20 cellular contexts compared by ENCODE assay signal in genomic region chr10:6844251-6844650, GRCh38.
A peak's percentile ranks its signal among the peaks of the same experiment; 100 is the strongest.
DNase-seq lines count a peak whose midpoint lies in the region; TF ChIP-seq lines count a peak whose summit lies in the region.
"Had no signal": no experiment of that assay in that cellular context is flagged by ENCODE, and none has a peak within 500 bp of the region (broad histone marks: within the 10 kb centered on the region; RNA-seq: fewer than 3 reads in every experiment).

No MANE protein-coding gene starts in this region.

- no peak for TF ChIP-seq CTCF in Loucy (conservative IDR thresholded peaks at IDR 0.05; ENCODE audit: low read length)
- TF ChIP-seq CTCF in dorsolateral prefrontal cortex (IDR thresholded peaks at IDR 0.05 in 54 of 56, conservative IDR thresholded peaks at IDR 0.05 in 2 of 56; ENCODE audit: low read depth in 1 of 56, partially characterized antibody in 56 of 56) = no peak

- H3F3A ChIP-seq in Loucy (ENCODE audit: low read depth) = no peaks in the 10 kb centered on the region

- H3K79me2 ChIP-seq in Loucy (ENCODE audit: insufficient read depth, low read length) = no peaks in the 10 kb centered on the region

- H3K4me3 ChIP-seq in Loucy (ENCODE audit: low read length, poor library complexity, severe bottlenecking) = no peak overlapping the region
- no peak overlapping the region for H3K4me3 ChIP-seq in dorsolateral prefrontal cortex
- H3K4me3 ChIP-seq: A549, BLaER1, GM23248 had no signal

- H3K4me2 ChIP-seq in Loucy (ENCODE audit: low read depth, low read length, poor library complexity, severe bottlenecking) = no peak overlapping the region
- H3K4me2 ChIP-seq: A549, BLaER1 had no signal

- no peaks in the 10 kb centered on the region for H3K9me3 ChIP-seq in Loucy (ENCODE audit: insufficient read depth, low read depth, low read length)
- H3K9me3 ChIP-seq: A549 had no signal

- H3K9ac ChIP-seq in Loucy (ENCODE audit: low read depth, low read length, poor library complexity, severe bottlenecking) = no peak overlapping the region
- H3K9ac ChIP-seq: BLaER1, GM23248 had no signal

- H4K20me1 ChIP-seq in Loucy (ENCODE audit: insufficient read depth, low read length, poor library complexity, severe bottlenecking) = no peaks in the 10 kb centered on the region
- H4K20me1 ChIP-seq: BLaER1 had no signal

- H2AFZ ChIP-seq in Loucy (ENCODE audit: low read length) = peak overlapping the region; percentile 97
- H2AFZ ChIP-seq: GM23248 had no signal

- intact Hi-C loops in dorsolateral prefrontal cortex (cut with DNase I) = loop anchor here in 1 of 2 donors (5.0 to 10.0 kb wide), 4 partner anchors 57 to 421 kb away; no protein-coding TSS in a partner anchor

- H3K4me1 ChIP-seq in Loucy (ENCODE audit: insufficient read depth, low read length, poor library complexity, severe bottlenecking) = peaks cover 9% of the 10 kb centered on the region
- H3K4me1 ChIP-seq: A549, BLaER1 had no signal

- DNase-seq in AML-193 (lab: John Stamatoyannopoulos, UW) = peak; percentile 30 to 57
- peak; percentile 35 to 77 for DNase-seq in NOMO-1 (lab: John Stamatoyannopoulos, UW; ENCODE audit: unreplicated experiment in 2 of 2)
- DNase-seq in dorsolateral prefrontal cortex = no peak
- DNase-seq in cerebellar cortex (ENCODE audit: low spot score) = no peak
- DNase-seq in central memory CD4-positive, alpha-beta T cell = no peak
- DNase-seq in NCI-H345 treated with DMSO at 0.1 percent for 48 hours (lab: John Stamatoyannopoulos, UW; ENCODE audit: unreplicated experiment) = no peak
- DNase-seq: Calu3; CD8-positive, alpha-beta T cell; GF-D8; GM23248; HCEC 1CT; NCI-H1436 treated with DMSO at 0.1 percent for 48 hours; NCI-H2029 treated with DMSO at 0.1 percent for 48 hours; NCI-H2171; NCI-H446 treated with DMSO at 0.1 percent for 48 hours; NCI-H69; T-cell had no signal

- H3K36me3 ChIP-seq in Loucy (ENCODE audit: insufficient read depth, low read length) = no peaks in the 10 kb centered on the region
- H3K36me3 ChIP-seq: BLaER1 had no signal

- H3K27ac ChIP-seq in dorsolateral prefrontal cortex = peak overlapping the region in 31 of 59 donors; percentile 2 to 82 (median 58)
- H3K27ac ChIP-seq: A549, BLaER1, GM23248 had no signal

- H3K27me3 ChIP-seq in Loucy (ENCODE audit: insufficient read depth, low read length, poor library complexity, severe bottlenecking) (no peaks in the 10 kb centered on the region), dorsolateral prefrontal cortex (no peaks in the 10 kb centered on the region)
- H3K27me3 ChIP-seq: BLaER1 had no signal

- H3K9me2 ChIP-seq in Loucy (replicated peaks; ENCODE audit: low read depth, low read length) = no peaks in the 10 kb centered on the region

Comparison
In these comparisons a context has a peak if more than half of its experiments do, and no peak if none do; other contexts are left out.
1. DNase-seq: peak in AML-193 (2 of 2) and NOMO-1 (2 of 2); none in dorsolateral prefrontal cortex (0 of 10), cerebellar cortex (single experiment), central memory CD4-positive, alpha-beta T cell (single experiment) and NCI-H345 treated with DMSO at 0.1 percent for 48 hours (single experiment).